In the genomic region with DNA sequence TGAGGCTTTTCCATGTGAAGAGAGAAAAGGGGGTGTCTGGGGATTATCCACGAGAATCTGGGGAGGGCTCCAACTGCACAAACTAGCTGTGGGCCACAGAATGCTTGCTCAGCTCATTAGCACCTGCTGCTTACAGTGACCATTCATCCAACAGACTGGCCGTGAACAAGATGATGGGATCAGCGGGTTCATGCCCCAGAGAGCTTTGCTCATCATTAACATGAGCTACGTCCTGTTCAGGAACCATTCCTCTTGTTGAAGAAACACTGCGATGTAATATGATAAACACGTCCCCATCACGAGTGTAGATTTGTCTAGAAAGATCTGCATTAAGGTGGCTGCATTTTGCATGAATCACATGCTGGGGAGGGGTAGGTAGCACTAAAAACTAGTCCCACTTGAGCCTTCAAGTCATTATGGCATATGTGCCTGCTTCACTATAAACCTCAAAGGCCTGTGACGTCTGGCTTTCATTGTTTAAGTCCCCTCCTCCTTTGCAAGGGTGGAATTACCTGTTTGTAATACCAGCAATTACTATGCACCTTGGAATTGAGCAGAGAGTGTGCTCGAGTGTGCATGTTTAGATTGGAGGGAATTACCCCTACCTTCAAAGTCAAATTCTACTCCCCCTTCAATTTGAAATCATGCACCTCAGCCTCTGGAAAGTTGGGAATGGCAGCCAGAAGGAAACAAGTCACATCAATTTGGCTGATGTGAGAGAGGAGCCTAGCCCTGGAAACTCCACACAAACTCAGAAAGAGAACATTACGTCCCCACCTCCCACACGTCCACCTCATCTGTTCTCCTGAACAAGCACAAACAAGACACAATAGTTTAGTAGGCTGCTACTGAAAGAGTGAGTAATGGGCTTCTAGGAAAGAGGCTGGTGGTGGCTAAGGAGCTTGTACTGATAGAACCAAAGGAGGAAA, we compare ENCODE assay signal across 9 cellular contexts. TPM values are rescaled to one million over a fixed set of nuclear protein-coding genes. Genes with fewer than 3 reads are reported as not detected.
DNase-seq lines count a peak whose midpoint lies in the region; ATAC-seq and TF ChIP-seq lines count a peak whose summit lies in the region.
"Had no signal": no experiment of that assay in that cellular context is flagged by ENCODE, and none has a peak within 500 bp of the region (broad histone marks: within the 10 kb centered on the region; RNA-seq: fewer than 3 reads in every experiment).

No MANE protein-coding gene starts in this region.

- H3K4me1 Mint-ChIP-seq in activated naive CD4-positive, alpha-beta T cell treated with anti-CD3 and anti-CD28 coated beads, Interleukin-2, amount 50 U/mL, for 24 hours: peaks cover 68% of the 10 kb centered on the region

- peak overlapping the region; percentile 69 to 98 for H3K27ac ChIP-seq in lung (ENCODE audit: low read depth in 1 of 2, low read length in 1 of 2)

- H3K4me3 ChIP-seq in lung: no peak overlapping the region
- H3K4me3 ChIP-seq: A549 had no signal

- no peak for TF ChIP-seq CTCF in lung (IDR thresholded peaks at IDR 0.05; ENCODE audit: control extremely low read depth, extremely low read depth)

- peaks cover 41% of the 10 kb centered on the region for H3K36me3 Mint-ChIP-seq in activated naive CD4-positive, alpha-beta T cell treated with anti-CD3 and anti-CD28 coated beads, Interleukin-2, amount 50 U/mL, for 24 hours

- H3K27ac Mint-ChIP-seq in activated naive CD4-positive, alpha-beta T cell treated with anti-CD3 and anti-CD28 coated beads, Interleukin-2, amount 50 U/mL, for 24 hours: peak overlapping the region; percentile 99

- no peaks in the 10 kb centered on the region for H3K27me3 Mint-ChIP-seq in activated naive CD4-positive, alpha-beta T cell treated with anti-CD3 and anti-CD28 coated beads, Interleukin-2, amount 50 U/mL, for 24 hours

- ATAC-seq in lung (ENCODE audit: insufficient read depth, low FRiP score) (no peak), GM21360 (IDR thresholded peaks at IDR 0.05; ENCODE audit: unreplicated experiment) (no peak)
- peak; percentile 75 for ATAC-seq in stimulated activated naive CD8-positive, alpha-beta T cell treated with anti-CD3 and anti-CD28 coated beads, Interleukin-15, Interleukin-2, amounts not matched to agents 100 U/mL and 50 U/mL, for 24 hours
- ATAC-seq: A549 had no signal

- 57 to 60% methylated on average over 11 of the region's 11 CpGs for WGBS in lung, 2 donors

- peaks cover 12 to 47% of the 10 kb centered on the region in 2 donors for H3K4me1 ChIP-seq in lung (ENCODE audit: control insufficient read depth in 2 of 2, insufficient read depth in 2 of 2, low read length in 2 of 2)

- peaks cover 14 to 19% of the 10 kb centered on the region in 2 donors for H3K36me3 ChIP-seq in lung (ENCODE audit: control insufficient read depth in 2 of 2, insufficient read depth in 2 of 2, low read length in 2 of 2)

- H3K9me3 Mint-ChIP-seq in activated naive CD4-positive, alpha-beta T cell treated with anti-CD3 and anti-CD28 coated beads, Interleukin-2, amount 50 U/mL, for 24 hours: no peaks in the 10 kb centered on the region

- H3K4me3 Mint-ChIP-seq in activated naive CD4-positive, alpha-beta T cell treated with anti-CD3 and anti-CD28 coated beads, Interleukin-2, amount 50 U/mL, for 24 hours: peak overlapping the region; percentile 100

- DNase-seq in NCI-H2029 (lab: John Stamatoyannopoulos, UW): peak; percentile 52
- DNase-seq in NCI-H2029 treated with DMSO at 0.1 percent for 48 hours (lab: John Stamatoyannopoulos, UW): no peak
- DNase-seq in lung (ENCODE audit: low spot score): no peak
- DNase-seq in stimulated activated naive CD8-positive, alpha-beta T cell treated with anti-CD3 and anti-CD28 coated beads, Interleukin-15, Interleukin-2, amounts not matched to agents 100 U/mL and 50 U/mL, for 24 hours: peak; percentile 77
- DNase-seq in SIG-M5 (lab: John Stamatoyannopoulos, UW): no peak
- DNase-seq in T1000 (lab: John Stamatoyannopoulos, UW): no peak

- H3K27me3 ChIP-seq in lung (ENCODE audit: control insufficient read depth, insufficient read depth): no peaks in the 10 kb centered on the region

- H3K9me3 ChIP-seq in lung (ENCODE audit: control insufficient read depth in 2 of 2, insufficient read depth in 1 of 2, low read length in 1 of 2): no peaks in the 10 kb centered on the region
- H3K9me3 ChIP-seq: A549 had no signal

RNA-seq across cellular contexts. Expression of a gene that starts 3.7 kb away (rescaled TPM):
- 10 to 100 TPM; 14.5 to 15.8 TPM for total RNA-seq in lung
- polyA plus RNA-seq in lung: 10 to 100 TPM in 1 of 2 donors, 1 to 10 TPM in 1; 4.6 to 11.4 TPM

RNA-seq across cellular contexts. Expression of a gene that starts 3.9 kb away (rescaled TPM):
- total RNA-seq in lung: 10 to 100 TPM; 23.1 to 37.1 TPM
- 10 to 100 TPM in 1 of 2 donors, 1 to 10 TPM in 1; 9.0 to 20.3 TPM for polyA plus RNA-seq in lung

Comparison
In these comparisons a context has a peak if more than half of its experiments do, and no peak if none do; other contexts are left out.
1. DNase-seq: peak in NCI-H2029 (single experiment) and stimulated activated naive CD8-positive, alpha-beta T cell treated with anti-CD3 and anti-CD28 coated beads, Interleukin-15, Interleukin-2, amounts not matched to agents 100 U/mL and 50 U/mL, for 24 hours (single experiment); none in NCI-H2029 treated with DMSO at 0.1 percent for 48 hours (single experiment), lung (single experiment), SIG-M5 (single experiment) and T1000 (single experiment).